In genomic region chr9:87622098-87622497, GRCh38 we compare ENCODE assay signal across 15 cellular contexts.
DNase-seq lines count a peak whose midpoint lies in the region; ATAC-seq and TF ChIP-seq lines count a peak whose summit lies in the region.
"Had no signal": no experiment of that assay in that cellular context is flagged by ENCODE, and none has a peak within 500 bp of the region (broad histone marks: within the 10 kb centered on the region; RNA-seq: fewer than 3 reads in every experiment).

No MANE protein-coding gene starts in this region.

- TF ChIP-seq CTCF in brain (conservative IDR thresholded peaks at IDR 0.05), result no peak
- TF ChIP-seq CTCF in endodermal cell (conservative IDR thresholded peaks at IDR 0.05), result no peak
- TF ChIP-seq CTCF in natural killer cell (IDR thresholded peaks at IDR 0.05), result no peak
- TF ChIP-seq CTCF in endothelial cell (IDR thresholded peaks at IDR 0.05; ENCODE audit: unreplicated experiment), result no peak
- no peak for TF ChIP-seq CTCF in Calu3 (IDR thresholded peaks at IDR 0.05; ENCODE audit: unreplicated experiment)

- CTCF ChIA-PET in Calu3 (lab: Charles Lee), result no interaction called here
- CTCF ChIA-PET in activated naive CD4-positive, alpha-beta T cell treated with anti-CD3 and anti-CD28 coated beads for 36 hours (lab: Charles Lee), result no interaction called here

- no peak overlapping the region for H3K9ac ChIP-seq in endodermal cell (ENCODE audit: extremely low read depth, low read length, poor library complexity, severe bottlenecking)

- no TSS peak for BruUV-seq in Calu3 (replicated peaks; lab: Mats Ljungman, UMichigan)

- no peak overlapping the region for H3K4me3 ChIP-seq in endodermal cell (ENCODE audit: low read length)
- H3K4me3 ChIP-seq: GM23338 had no signal

- H3K27ac ChIP-seq in endodermal cell (ENCODE audit: low read depth, low read length), result no peak overlapping the region

- H3K4me1 Mint-ChIP-seq in T-helper 17 cell, result no peaks in the 10 kb centered on the region
- H3K4me1 Mint-ChIP-seq in brain, result peaks cover 68% of the 10 kb centered on the region
- H3K4me1 Mint-ChIP-seq in endodermal cell, result peaks cover 16% of the 10 kb centered on the region
- H3K4me1 Mint-ChIP-seq in natural killer cell, result peaks cover 10 to 14% of the 10 kb centered on the region in 2 donors
- H3K4me1 Mint-ChIP-seq in endothelial cell (ENCODE audit: unreplicated experiment), result peaks cover 6% of the 10 kb centered on the region
- H3K4me1 Mint-ChIP-seq in Calu3 (ENCODE audit: low read depth, unreplicated experiment), result peaks cover 20% of the 10 kb centered on the region
- no peaks in the 10 kb centered on the region for H3K4me1 Mint-ChIP-seq in activated naive CD4-positive, alpha-beta T cell treated with anti-CD3 and anti-CD28 coated beads for 36 hours (ENCODE audit: low read depth)
- H3K4me1 Mint-ChIP-seq: B cell; CD4-positive, CD25-positive, alpha-beta regulatory T cell; CD8-positive, alpha-beta memory T cell had no signal

- H3K36me3 Mint-ChIP-seq in T-helper 17 cell (ENCODE audit: low read depth), result no peaks in the 10 kb centered on the region
- H3K36me3 Mint-ChIP-seq in brain, result peaks cover 74% of the 10 kb centered on the region
- H3K36me3 Mint-ChIP-seq in endodermal cell (ENCODE audit: low read depth), result peaks cover 61% of the 10 kb centered on the region
- no peaks in the 10 kb centered on the region for H3K36me3 Mint-ChIP-seq in natural killer cell
- H3K36me3 Mint-ChIP-seq in endothelial cell (ENCODE audit: low read depth, unreplicated experiment), result peaks cover 11% of the 10 kb centered on the region
- peaks cover 25% of the 10 kb centered on the region for H3K36me3 Mint-ChIP-seq in Calu3 (ENCODE audit: insufficient read depth, unreplicated experiment)
- H3K36me3 Mint-ChIP-seq in activated naive CD4-positive, alpha-beta T cell treated with anti-CD3 and anti-CD28 coated beads for 36 hours (ENCODE audit: low read depth), result no peaks in the 10 kb centered on the region
- H3K36me3 Mint-ChIP-seq: CD4-positive, CD25-positive, alpha-beta regulatory T cell; CD8-positive, alpha-beta memory T cell had no signal

- no peak for DNase-seq in T-helper 17 cell
- peak; percentile 1 for DNase-seq in endodermal cell
- no peak for DNase-seq in natural killer cell
- DNase-seq in endothelial cell (ENCODE audit: low spot score), result no peak
- no peak for DNase-seq in Calu3
- no peak for DNase-seq in activated naive CD4-positive, alpha-beta T cell treated with anti-CD3 and anti-CD28 coated beads for 36 hours
- DNase-seq: C1 segment of cervical spinal cord; CD4-positive, CD25-positive, alpha-beta regulatory T cell; CD8-positive, alpha-beta memory T cell; COR-L47; HCEC 1CT; HFFc6 had no signal

- H3K27ac Mint-ChIP-seq in T-helper 17 cell (peak overlapping the region; percentile 8), brain (peak overlapping the region in 3 of 5 experiments; percentile 6 to 87 (median 52)), endodermal cell (no peak overlapping the region), natural killer cell (no peak overlapping the region), endothelial cell (ENCODE audit: unreplicated experiment) (no peak overlapping the region), Calu3 (ENCODE audit: unreplicated experiment) (no peak overlapping the region)
- H3K27ac Mint-ChIP-seq in activated naive CD4-positive, alpha-beta T cell treated with anti-CD3 and anti-CD28 coated beads for 36 hours, result no peak overlapping the region
- H3K27ac Mint-ChIP-seq: B cell; CD4-positive, CD25-positive, alpha-beta regulatory T cell; CD8-positive, alpha-beta memory T cell; HFFc6 had no signal

- H3K36me3 ChIP-seq in endodermal cell (ENCODE audit: control insufficient read depth, insufficient read depth, low read length), result peaks cover 77% of the 10 kb centered on the region

- ATAC-seq in T-helper 17 cell, result no peak
- peak in 1 of 3 donors; percentile 86 for ATAC-seq in natural killer cell
- ATAC-seq: GM23338 had no signal

- H3K27me3 ChIP-seq in endodermal cell (ENCODE audit: control insufficient read depth, insufficient read depth, low read length, poor library complexity, severe bottlenecking), result no peaks in the 10 kb centered on the region

- H3K4me3 Mint-ChIP-seq in T-helper 17 cell (no peak overlapping the region), brain (no peak overlapping the region), endodermal cell (no peak overlapping the region), natural killer cell (peak overlapping the region; percentile 22), endothelial cell (ENCODE audit: unreplicated experiment) (no peak overlapping the region), Calu3 (ENCODE audit: low read depth, unreplicated experiment) (no peak overlapping the region)
- no peak overlapping the region for H3K4me3 Mint-ChIP-seq in activated naive CD4-positive, alpha-beta T cell treated with anti-CD3 and anti-CD28 coated beads for 36 hours
- H3K4me3 Mint-ChIP-seq: B cell; CD4-positive, CD25-positive, alpha-beta regulatory T cell; GM23338; HFFc6 had no signal

- intact Hi-C loops in natural killer cell (cut with micrococcal nuclease) (no loop called here), Calu3 (cut with micrococcal nuclease; ENCODE audit: unreplicated experiment) (no loop called here)
- intact Hi-C loops in activated naive CD4-positive, alpha-beta T cell treated with anti-CD3 and anti-CD28 coated beads for 36 hours (cut with micrococcal nuclease), result no loop called here

- 96% methylated on average over 4 of the region's 4 CpGs; no CpG with 5 or more reads in 1 of the 2 experiments for WGBS in endodermal cell (ENCODE audit: insufficient coverage in 1 of 2, insufficient read length in 1 of 2), 2 experiments

- peaks cover 16% of the 10 kb centered on the region for H3K27me3 Mint-ChIP-seq in T-helper 17 cell
- peaks cover 3% of the 10 kb centered on the region for H3K27me3 Mint-ChIP-seq in brain
- H3K27me3 Mint-ChIP-seq in endodermal cell (ENCODE audit: insufficient read depth), result no peaks in the 10 kb centered on the region
- H3K27me3 Mint-ChIP-seq in natural killer cell (ENCODE audit: low read depth in 2 of 2), result no peaks in the 10 kb centered on the region
- H3K27me3 Mint-ChIP-seq in endothelial cell (ENCODE audit: unreplicated experiment), result peaks cover 2% of the 10 kb centered on the region
- H3K27me3 Mint-ChIP-seq in Calu3 (ENCODE audit: unreplicated experiment), result no peaks in the 10 kb centered on the region
- H3K27me3 Mint-ChIP-seq in activated naive CD4-positive, alpha-beta T cell treated with anti-CD3 and anti-CD28 coated beads for 36 hours (ENCODE audit: low read depth), result peaks cover 2% of the 10 kb centered on the region
- H3K27me3 Mint-ChIP-seq: B cell had no signal

- H3K9me3 ChIP-seq in T-helper 17 cell (ENCODE audit: control insufficient read depth, low read length, poor library complexity, severe bottlenecking) (no peaks in the 10 kb centered on the region), endodermal cell (ENCODE audit: control insufficient read depth, low read length) (peaks cover 7% of the 10 kb centered on the region)

- H3K9me3 Mint-ChIP-seq in brain, result peaks cover 0 to 8% (median 0%) of the 10 kb centered on the region in 5 experiments
- no peaks in the 10 kb centered on the region for H3K9me3 Mint-ChIP-seq in endodermal cell
- no peaks in the 10 kb centered on the region for H3K9me3 Mint-ChIP-seq in natural killer cell
- no peaks in the 10 kb centered on the region for H3K9me3 Mint-ChIP-seq in endothelial cell (ENCODE audit: unreplicated experiment)
- no peaks in the 10 kb centered on the region for H3K9me3 Mint-ChIP-seq in Calu3 (ENCODE audit: low read depth, unreplicated experiment)
- peaks cover 2% of the 10 kb centered on the region for H3K9me3 Mint-ChIP-seq in activated naive CD4-positive, alpha-beta T cell treated with anti-CD3 and anti-CD28 coated beads for 36 hours
- H3K9me3 Mint-ChIP-seq: GM23338, HFFc6 had no signal

- no peaks in the 10 kb centered on the region for H3K4me1 ChIP-seq in endodermal cell (ENCODE audit: control insufficient read depth, insufficient read depth, low read length)

Comparison
In these comparisons a context has a peak if more than half of its experiments do, and no peak if none do; other contexts are left out.
1. H3K27ac Mint-ChIP-seq: peak in T-helper 17 cell (single experiment) and brain (3 of 5); none in endodermal cell (single experiment), natural killer cell (0 of 2), endothelial cell (single experiment), Calu3 (single experiment) and activated naive CD4-positive, alpha-beta T cell treated with anti-CD3 and anti-CD28 coated beads for 36 hours (single experiment).